8 cellular contexts compared by ENCODE assay signal in genomic region chr12:87661770-87662402, GRCh38.
DNase-seq lines count a peak whose midpoint lies in the region; ATAC-seq and TF ChIP-seq lines count a peak whose summit lies in the region.

No MANE protein-coding gene starts in this region.

- peak overlapping the region; percentile 30 for H3K4me3 ChIP-seq in SJSA1

- H3K27ac ChIP-seq in SJSA1 = no peak overlapping the region
- H3K27ac ChIP-seq in caudate nucleus (ENCODE audit: low read depth, low read length) = no peak overlapping the region

- H3K4me1 ChIP-seq in SJSA1 (replicated peaks) = no peaks in the 10 kb centered on the region

- no peaks in the 10 kb centered on the region for H3K9me3 Mint-ChIP-seq in mesothelial cell of epicardium

- no peak overlapping the region for H3K4me3 Mint-ChIP-seq in mesothelial cell of epicardium

- H3K36me3 Mint-ChIP-seq in mesothelial cell of epicardium = no peaks in the 10 kb centered on the region

- peak overlapping the region; percentile 57 for H3K27ac Mint-ChIP-seq in mesothelial cell of epicardium

- no peaks in the 10 kb centered on the region for H3K9me3 ChIP-seq in SJSA1 (replicated peaks)

- H3K36me3 ChIP-seq in SJSA1 = no peaks in the 10 kb centered on the region

- H3K4me1 Mint-ChIP-seq in mesothelial cell of epicardium = peaks cover 34% of the 10 kb centered on the region

- TF ChIP-seq CTCF in mesothelial cell of epicardium (IDR thresholded peaks at IDR 0.05; ENCODE audit: unreplicated experiment) = no peak

- no peaks in the 10 kb centered on the region for H3K27me3 Mint-ChIP-seq in mesothelial cell of epicardium (ENCODE audit: low read depth)

- DNase-seq in NOMO-1 treated with DMSO at 0.1 percent for 48 hours (lab: John Stamatoyannopoulos, UW; ENCODE audit: unreplicated experiment) = peak; percentile 31
- no peak for DNase-seq in NOMO-1 treated with dmso at 0.1 percent for 144 hours (lab: John Stamatoyannopoulos, UW; ENCODE audit: unreplicated experiment)
- DNase-seq in SJSA1 (ENCODE audit: low read depth in 1 of 2, low spot score in 2 of 2) = peak in 1 of 2 experiments; percentile 37
- DNase-seq in mesothelial cell of epicardium (ENCODE audit: low spot score in 2 of 2, unreplicated experiment in 2 of 2) = no peak
- no peak for DNase-seq in pons (ENCODE audit: low spot score)
- no peak for DNase-seq in cortex of kidney (lab: John Stamatoyannopoulos, UW)
- no peak for DNase-seq in caudate nucleus (lab: John Stamatoyannopoulos, UW)

- H3K27me3 ChIP-seq in SJSA1 (replicated peaks) = no peaks in the 10 kb centered on the region

- ATAC-seq in HG03045 (IDR thresholded peaks at IDR 0.05; ENCODE audit: unreplicated experiment) = peak; percentile 53
